ENCODE assay signal across 21 cellular contexts in genomic region chr7:64873517-64873916, GRCh38. TPM values are rescaled to one million over a fixed set of nuclear protein-coding genes. Genes with fewer than 3 reads are reported as not detected.
DNase-seq lines count a peak whose midpoint lies in the region; ATAC-seq, FAIRE-seq and TF ChIP-seq lines count a peak whose summit lies in the region.
"Had no signal": no experiment of that assay in that cellular context is flagged by ENCODE, and none has a peak within 500 bp of the region (broad histone marks: within the 10 kb centered on the region; RNA-seq: fewer than 3 reads in every experiment).

No MANE protein-coding gene starts in this region.

- peak; percentile 8 for DNase-seq in activated CD4-positive, alpha-beta memory T cell treated with anti-CD3 and anti-CD28 coated beads, Interleukin-2, amount 10 ng/mL, durations not matched to agents 7 days and 5 days
- no peak for DNase-seq in activated CD4-positive, alpha-beta memory T cell treated with anti-CD3 and anti-CD28 coated beads for 36 hours
- DNase-seq in GM13977 (ENCODE audit: low spot score) (peak; percentile 16), esophagus muscularis mucosa (ENCODE audit: extremely low spot score) (peak; percentile 50), posterior vena cava (ENCODE audit: low spot score) (peak; percentile 64), urothelium cell line (ENCODE audit: low spot score) (no peak), mucosa of descending colon (no peak)
- DNase-seq: DMS53; EL; GF-D8; IMR-90; NCI-H1105; NCI-H146; NCI-H510A treated with DMSO at 0.1 percent for 48 hours; NCI-H748 treated with DMSO at 0.1 percent for 48 hours; NK-92 treated with Interleukin-12 subunit alpha and Interleukin-12 subunit beta, amount 100 ng/mL, for 24 hours had no signal

- H3K4me1 ChIP-seq in esophagus muscularis mucosa (peaks cover 0 to 9% (median 8%) of the 10 kb centered on the region in 4 donors), mucosa of descending colon (ENCODE audit: low read depth) (no peaks in the 10 kb centered on the region)

- TF ChIP-seq POLR2A in esophagus muscularis mucosa (IDR thresholded peaks at IDR 0.05; ENCODE audit: low read depth) = no peak

- WGBS in esophagus muscularis mucosa = 79% methylated on average over 5 of the region's 5 CpGs

- POLR2A ChIA-PET in activated CD4-positive, alpha-beta memory T cell treated with anti-CD3 and anti-CD28 coated beads, Interleukin-2, amount 10 ng/mL, durations not matched to agents 7 days and 5 days (lab: Charles Lee) = no interaction called here
- POLR2A ChIA-PET in activated CD4-positive, alpha-beta memory T cell treated with anti-CD3 and anti-CD28 coated beads for 36 hours (lab: Charles Lee) = no interaction called here

- peaks cover 8% of the 10 kb centered on the region for H3K9me3 Mint-ChIP-seq in activated CD4-positive, alpha-beta memory T cell treated with anti-CD3 and anti-CD28 coated beads, Interleukin-2, amount 10 ng/mL, durations not matched to agents 7 days and 5 days
- no peaks in the 10 kb centered on the region for H3K9me3 Mint-ChIP-seq in activated CD4-positive, alpha-beta memory T cell treated with anti-CD3 and anti-CD28 coated beads for 36 hours

- no peak for TF ChIP-seq EP300 in esophagus muscularis mucosa (IDR thresholded peaks at IDR 0.05)

- no peaks in the 10 kb centered on the region for H3K4me1 Mint-ChIP-seq in activated CD4-positive, alpha-beta memory T cell treated with anti-CD3 and anti-CD28 coated beads, Interleukin-2, amount 10 ng/mL, durations not matched to agents 7 days and 5 days
- peaks cover 10% of the 10 kb centered on the region for H3K4me1 Mint-ChIP-seq in activated CD4-positive, alpha-beta memory T cell treated with anti-CD3 and anti-CD28 coated beads for 36 hours (ENCODE audit: low read depth)
- H3K4me1 Mint-ChIP-seq: GM23338 had no signal

- intact Hi-C loops in activated CD4-positive, alpha-beta memory T cell treated with anti-CD3 and anti-CD28 coated beads for 36 hours (cut with micrococcal nuclease) = no loop called here
- intact Hi-C loops in esophagus muscularis mucosa (cut with DNase I) (no loop called here), posterior vena cava (cut with DNase I) (no loop called here), mucosa of descending colon (cut with DNase I, micrococcal nuclease) (no loop called here)

- no peak for ATAC-seq in HG03432 (IDR thresholded peaks at IDR 0.05; ENCODE audit: unreplicated experiment)
- no peak for ATAC-seq in mucosa of descending colon
- ATAC-seq: GM23338 had no signal

- H3K36me3 ChIP-seq in esophagus muscularis mucosa (no peaks in the 10 kb centered on the region), mucosa of descending colon (ENCODE audit: low read depth) (no peaks in the 10 kb centered on the region)

- H3K4me3 ChIP-seq in esophagus muscularis mucosa = no peak overlapping the region
- H3K4me3 ChIP-seq in mucosa of descending colon = no peak overlapping the region
- H3K4me3 ChIP-seq: GM23338 had no signal

- TF ChIP-seq CTCF in GM13977 (IDR thresholded peaks at IDR 0.05; ENCODE audit: extremely low read depth, insufficient read depth, missing control alignments) (no peak), esophagus muscularis mucosa (IDR thresholded peaks at IDR 0.05) (no peak), mucosa of descending colon (IDR thresholded peaks at IDR 0.05) (no peak)

- CTCF ChIA-PET in activated CD4-positive, alpha-beta memory T cell treated with anti-CD3 and anti-CD28 coated beads, Interleukin-2, amount 10 ng/mL, durations not matched to agents 7 days and 5 days (lab: Charles Lee) = no interaction called here
- CTCF ChIA-PET in activated CD4-positive, alpha-beta memory T cell treated with anti-CD3 and anti-CD28 coated beads for 36 hours (lab: Charles Lee) = no interaction called here

- no peak overlapping the region for H3K27ac ChIP-seq in esophagus muscularis mucosa (replicated peaks in 1 of 4)
- H3K27ac ChIP-seq: C4-2B, KMS-11 had no signal

- no peak overlapping the region for H3K4me3 Mint-ChIP-seq in activated CD4-positive, alpha-beta memory T cell treated with anti-CD3 and anti-CD28 coated beads, Interleukin-2, amount 10 ng/mL, durations not matched to agents 7 days and 5 days
- H3K4me3 Mint-ChIP-seq in activated CD4-positive, alpha-beta memory T cell treated with anti-CD3 and anti-CD28 coated beads for 36 hours = no peak overlapping the region
- H3K4me3 Mint-ChIP-seq: GM23338 had no signal

- no peaks in the 10 kb centered on the region for H3K27me3 Mint-ChIP-seq in activated CD4-positive, alpha-beta memory T cell treated with anti-CD3 and anti-CD28 coated beads, Interleukin-2, amount 10 ng/mL, durations not matched to agents 7 days and 5 days
- H3K27me3 Mint-ChIP-seq in activated CD4-positive, alpha-beta memory T cell treated with anti-CD3 and anti-CD28 coated beads for 36 hours = peaks cover 8% of the 10 kb centered on the region

- H3K27ac Mint-ChIP-seq in activated CD4-positive, alpha-beta memory T cell treated with anti-CD3 and anti-CD28 coated beads, Interleukin-2, amount 10 ng/mL, durations not matched to agents 7 days and 5 days = no peak overlapping the region
- H3K27ac Mint-ChIP-seq in activated CD4-positive, alpha-beta memory T cell treated with anti-CD3 and anti-CD28 coated beads for 36 hours = no peak overlapping the region
- H3K27ac Mint-ChIP-seq: GM23338 had no signal

- peaks cover 0 to 18% (median 0%) of the 10 kb centered on the region in 4 donors for H3K27me3 ChIP-seq in esophagus muscularis mucosa

- H3K9me3 ChIP-seq in esophagus muscularis mucosa (no peaks in the 10 kb centered on the region), mucosa of descending colon (no peaks in the 10 kb centered on the region)

- in situ Hi-C loops in GM13977 (cut with MboI; ENCODE audit: low pct_unique_long_range_greater_than_20kb, low sequenced_read_pairs, unreplicated experiment) = no loop called here

- no peak for FAIRE-seq in urothelium cell line (lab: Jason Lieb, UNC)
- FAIRE-seq: HTR-8/SVneo had no signal

- H3K36me3 Mint-ChIP-seq in activated CD4-positive, alpha-beta memory T cell treated with anti-CD3 and anti-CD28 coated beads, Interleukin-2, amount 10 ng/mL, durations not matched to agents 7 days and 5 days (ENCODE audit: low read depth) = no peaks in the 10 kb centered on the region
- no peaks in the 10 kb centered on the region for H3K36me3 Mint-ChIP-seq in activated CD4-positive, alpha-beta memory T cell treated with anti-CD3 and anti-CD28 coated beads for 36 hours

RNA-seq across cellular contexts. Expression of gene ZNF273, which starts 29.6 kb away (rescaled TPM):
- total RNA-seq in activated CD4-positive, alpha-beta memory T cell treated with anti-CD3 and anti-CD28 coated beads, Interleukin-2, amount 10 ng/mL, durations not matched to agents 7 days and 5 days = 10 to 100 TPM in 1 of 2 experiments, 1 to 10 TPM in 1; 8.4 to 10.5 TPM
- total RNA-seq in activated CD4-positive, alpha-beta memory T cell treated with anti-CD3 and anti-CD28 coated beads for 36 hours = 10 to 100 TPM in 1 of 2 experiments, 1 to 10 TPM in 1; 9.6 to 10.9 TPM
- total RNA-seq in esophagus muscularis mucosa (1 to 10 TPM; 2.7 to 8.3 (median 3.4) TPM), posterior vena cava (1 to 10 TPM; 4.5 to 8.0 TPM), mucosa of descending colon (1 to 10 TPM; 6.5 to 7.6 (median 6.9) TPM)

Comparison
In these comparisons a context has a peak if more than half of its experiments do, and no peak if none do; other contexts are left out.
1. DNase-seq: peak in activated CD4-positive, alpha-beta memory T cell treated with anti-CD3 and anti-CD28 coated beads, Interleukin-2, amount 10 ng/mL, durations not matched to agents 7 days and 5 days (single experiment), GM13977 (single experiment), esophagus muscularis mucosa (single experiment) and posterior vena cava (single experiment); none in activated CD4-positive, alpha-beta memory T cell treated with anti-CD3 and anti-CD28 coated beads for 36 hours (single experiment), urothelium cell line (single experiment) and mucosa of descending colon (0 of 3).